ENCODE assay signal across 12 cellular contexts in genomic region chr3:46965151-46965550, GRCh38. TPM values are rescaled to one million over a fixed set of nuclear protein-coding genes. Genes with fewer than 3 reads are reported as not detected.
DNase-seq lines count a peak whose midpoint lies in the region; ATAC-seq and TF ChIP-seq lines count a peak whose summit lies in the region.
"Had no signal": no experiment of that assay in that cellular context is flagged by ENCODE, and none has a peak within 500 bp of the region (broad histone marks: within the 10 kb centered on the region; RNA-seq: fewer than 3 reads in every experiment).

No MANE protein-coding gene starts in this region.

- H3K4me3 ChIP-seq in Peyer's patch (no peak overlapping the region), esophagus squamous epithelium (no peak overlapping the region), subcutaneous abdominal adipose tissue (ENCODE audit: low read depth in 1 of 5, low read length in 5 of 5) (no peak overlapping the region)
- H3K4me3 ChIP-seq: ovary had no signal

- no peak for DNase-seq in activated naive CD4-positive, alpha-beta T cell treated with anti-CD3 and anti-CD28 coated beads, Interleukin-2, amount 50 U/mL, for 16 hours
- peak in 2 of 3 donors; percentile 70 to 74 for DNase-seq in Peyer's patch
- no peak for DNase-seq in esophagus squamous epithelium (lab: John Stamatoyannopoulos, UW)
- no peak for DNase-seq in inferior parietal cortex (ENCODE audit: extremely low spot score)
- DNase-seq in NCI-H1048 (lab: John Stamatoyannopoulos, UW) = no peak
- DNase-seq: activated CD4-positive, alpha-beta T cell treated with anti-CD3 and anti-CD28 coated beads for 4 hours; NCI-H1436; ovary; stimulated activated CD4-positive, alpha-beta T cell treated with anti-CD3 and anti-CD28 coated beads, Interleukin-4, amount 100 ng/mL, for 4 hours had no signal

- H3K27ac ChIP-seq in Peyer's patch (peak overlapping the region in 1 of 4 donors; percentile 6), esophagus squamous epithelium (peak overlapping the region in 3 of 4 donors; percentile 47 to 80 (median 79)), subcutaneous abdominal adipose tissue (ENCODE audit: low read depth, low read length) (no peak overlapping the region)
- H3K27ac ChIP-seq: ovary had no signal

- H3K36me3 ChIP-seq in Peyer's patch = peaks cover 0 to 10% (median 0%) of the 10 kb centered on the region in 3 donors
- peaks cover 0 to 42% (median 0%) of the 10 kb centered on the region in 3 donors for H3K36me3 ChIP-seq in esophagus squamous epithelium
- H3K36me3 ChIP-seq in subcutaneous abdominal adipose tissue (ENCODE audit: control insufficient read depth in 5 of 5, insufficient read depth in 5 of 5, low read length in 5 of 5) = peaks cover 4 to 9% (median 8%) of the 10 kb centered on the region in 5 donors
- H3K36me3 ChIP-seq: ovary had no signal

- H3K4me1 Mint-ChIP-seq in activated naive CD4-positive, alpha-beta T cell treated with anti-CD3 and anti-CD28 coated beads, Interleukin-2, amount 50 U/mL, for 24 hours = peaks cover 84% of the 10 kb centered on the region

- peak overlapping the region; percentile 51 for H3K27ac Mint-ChIP-seq in activated naive CD4-positive, alpha-beta T cell treated with anti-CD3 and anti-CD28 coated beads, Interleukin-2, amount 50 U/mL, for 24 hours

- H3K9ac ChIP-seq in subcutaneous abdominal adipose tissue (ENCODE audit: low read length in 5 of 5) = peak overlapping the region in 3 of 5 donors; percentile 25 to 58 (median 43)

- ATAC-seq in GM18858 (IDR thresholded peaks at IDR 0.05; ENCODE audit: unreplicated experiment) = no peak

- H3K4me1 ChIP-seq in Peyer's patch (peaks cover 3 to 70% (median 23%) of the 10 kb centered on the region in 4 donors), esophagus squamous epithelium (peaks cover 50 to 76% (median 51%) of the 10 kb centered on the region in 3 donors), subcutaneous abdominal adipose tissue (ENCODE audit: control insufficient read depth in 5 of 5, insufficient read depth in 5 of 5, low read length in 5 of 5) (peaks cover 9 to 61% (median 48%) of the 10 kb centered on the region in 5 donors)

- H3K4me3 Mint-ChIP-seq in activated naive CD4-positive, alpha-beta T cell treated with anti-CD3 and anti-CD28 coated beads, Interleukin-2, amount 50 U/mL, for 24 hours = no peak overlapping the region

- H3K36me3 Mint-ChIP-seq in activated naive CD4-positive, alpha-beta T cell treated with anti-CD3 and anti-CD28 coated beads, Interleukin-2, amount 50 U/mL, for 24 hours = peaks cover 13% of the 10 kb centered on the region

- H3K27me3 ChIP-seq in Peyer's patch (no peaks in the 10 kb centered on the region), esophagus squamous epithelium (no peaks in the 10 kb centered on the region), subcutaneous abdominal adipose tissue (ENCODE audit: control insufficient read depth in 5 of 5, insufficient read depth in 4 of 5, low read length in 5 of 5) (no peaks in the 10 kb centered on the region)
- H3K27me3 ChIP-seq: ovary had no signal

- intact Hi-C loops in esophagus squamous epithelium (cut with DNase I) = no loop called here

- H3K27me3 Mint-ChIP-seq in activated naive CD4-positive, alpha-beta T cell treated with anti-CD3 and anti-CD28 coated beads, Interleukin-2, amount 50 U/mL, for 24 hours = no peaks in the 10 kb centered on the region

- TF ChIP-seq CTCF in Peyer's patch (IDR thresholded peaks at IDR 0.05) = no peak
- TF ChIP-seq CTCF in esophagus squamous epithelium (IDR thresholded peaks at IDR 0.05) = no peak

- TF ChIP-seq POLR2A in Peyer's patch (IDR thresholded peaks at IDR 0.05) (no peak), esophagus squamous epithelium (IDR thresholded peaks at IDR 0.05) (no peak)

- 35 to 62% methylated on average over 2 to 6 of the region's 6 CpGs for WGBS in esophagus squamous epithelium, 2 donors

- H3K9me3 ChIP-seq in Peyer's patch (no peaks in the 10 kb centered on the region), esophagus squamous epithelium (no peaks in the 10 kb centered on the region), subcutaneous abdominal adipose tissue (ENCODE audit: control insufficient read depth in 5 of 5, low read length in 5 of 5) (no peaks in the 10 kb centered on the region)
- H3K9me3 ChIP-seq: ovary had no signal

- no peaks in the 10 kb centered on the region for H3K9me3 Mint-ChIP-seq in activated naive CD4-positive, alpha-beta T cell treated with anti-CD3 and anti-CD28 coated beads, Interleukin-2, amount 50 U/mL, for 24 hours

RNA-seq across cellular contexts. Expression of gene CCDC12, which starts 11.4 kb away (rescaled TPM):
- total RNA-seq in Peyer's patch (10 to 100 TPM; 41.7 to 90.0 (median 59.2) TPM), esophagus squamous epithelium (10 to 100 TPM; 55.5 to 87.5 (median 67.5) TPM)

RNA-seq across cellular contexts. Expression of gene NBEAL2, which starts 14.3 kb away (rescaled TPM):
- total RNA-seq in Peyer's patch (100 to 1,000 TPM; 111 to 304 (median 229) TPM), esophagus squamous epithelium (100 to 1,000 TPM; 128 to 297 (median 185) TPM)

Comparison
In these comparisons a context has a peak if more than half of its experiments do, and no peak if none do; other contexts are left out.
1. DNase-seq: peak in Peyer's patch (2 of 3); none in activated naive CD4-positive, alpha-beta T cell treated with anti-CD3 and anti-CD28 coated beads, Interleukin-2, amount 50 U/mL, for 16 hours (single experiment), esophagus squamous epithelium (single experiment), inferior parietal cortex (single experiment) and NCI-H1048 (single experiment).